Comparison of ENCODE assay signal across 2 cellular contexts in genomic region chr1:155324717-155325595, GRCh38.
TF ChIP-seq lines count a peak whose summit lies in the region.

No MANE protein-coding gene starts in this region.

TF ChIP-seq in HEK293T, 16 proteins besides CTCF, POLR2A, EP300 and RAD21:
- no peak for TF ChIP-seq LEF1 (IDR thresholded peaks at IDR 0.05; ENCODE audit: borderline replicate concordance)
- TF ChIP-seq L3MBTL2 (conservative IDR thresholded peaks at IDR 0.05) = peak; percentile 49; the same call in 1 of the 2 replicates
- TF ChIP-seq SUZ12 (IDR thresholded peaks at IDR 0.05) = no peak

TF ChIP-seq in GM12878, 131 proteins besides CTCF, POLR2A, EP300 and RAD21:
- TF ChIP-seq ZNF207 (IDR thresholded peaks at IDR 0.05; ENCODE audit: borderline replicate concordance) (no peak), TBL1XR1 (IDR thresholded peaks at IDR 0.05; ENCODE audit: low read depth, low read length) (no peak), EZH2 (IDR thresholded peaks at IDR 0.05; ENCODE audit: borderline replicate concordance, control insufficient read depth, low read depth, low read length) (no peak), PAX8 (IDR thresholded peaks at IDR 0.05) (no peak), NR2C1 (IDR thresholded peaks at IDR 0.05) (no peak), SUPT20H (IDR thresholded peaks at IDR 0.05; ENCODE audit: borderline replicate concordance, control insufficient read depth, low read depth, low read length) (no peak), SMC3 (IDR thresholded peaks at IDR 0.05; ENCODE audit: borderline replicate concordance, low read length) (no peak; the same call in 1 of the 2 replicates), CEBPZ (IDR thresholded peaks at IDR 0.05; ENCODE audit: low read depth, low read length) (no peak), ZNF622 (IDR thresholded peaks at IDR 0.05) (no peak), HSF1 (IDR thresholded peaks at IDR 0.05; ENCODE audit: low read depth, low read length) (no peak), E2F8 (IDR thresholded peaks at IDR 0.05; ENCODE audit: low read depth, partially characterized antibody) (no peak), ZZZ3 (IDR thresholded peaks at IDR 0.05; ENCODE audit: control insufficient read depth, insufficient read length, low read depth) (no peak), E4F1 (IDR thresholded peaks at IDR 0.05; ENCODE audit: borderline replicate concordance, partially characterized antibody) (no peak), IRF4 (IDR thresholded peaks at IDR 0.05; ENCODE audit: low read depth, low read length) (no peak), BMI1 (IDR thresholded peaks at IDR 0.05; ENCODE audit: borderline replicate concordance) (no peak), CHD1 (IDR thresholded peaks at IDR 0.05; ENCODE audit: low read depth, low read length) (no peak), SPI1 (IDR thresholded peaks at IDR 0.05; ENCODE audit: borderline replicate concordance, insufficient read depth, low read depth, low read length) (no peak), PRDM15 (CRISPR knock-in tag; IDR thresholded peaks at IDR 0.05) (no peak), EED (IDR thresholded peaks at IDR 0.05; ENCODE audit: low read depth) (peak; percentile 30; the same call in 1 of the 2 replicates), SMAD5 (IDR thresholded peaks at IDR 0.05; ENCODE audit: low read depth) (no peak), ZNF24 (IDR thresholded peaks at IDR 0.05) (no peak), SMARCA5 (IDR thresholded peaks at IDR 0.05) (0 out of 2 replicates have a peak, but pooled peaks have one; percentile 24), IRF5 (IDR thresholded peaks at IDR 0.05; ENCODE audit: borderline replicate concordance) (no peak), SIN3A (IDR thresholded peaks at IDR 0.05; ENCODE audit: low read depth, low read length) (no peak), HDGF (IDR thresholded peaks at IDR 0.05) (no peak), BCL11A (IDR thresholded peaks at IDR 0.05; ENCODE audit: low read depth, low read length) (no peak), CBX3 (IDR thresholded peaks at IDR 0.05; ENCODE audit: borderline replicate concordance, low read depth) (no peak), IKZF1 (conservative IDR thresholded peaks at IDR 0.05) (peak; percentile 10; the same call in 1 of the 2 replicates), IKZF2 (IDR thresholded peaks at IDR 0.05) (0 out of 4 replicates have a peak, but pooled peaks of 1 of the 2 experiments have one; percentile 8), FOS (IDR thresholded peaks at IDR 0.05; ENCODE audit: borderline replicate concordance, extremely low read depth, insufficient read length) (no peak), ETV6 (conservative IDR thresholded peaks at IDR 0.05 in 1 of 2, IDR thresholded peaks at IDR 0.05 in 1 of 2; ENCODE audit: borderline replicate concordance in 1 of 2, low read depth in 1 of 2) (no peak), STAT3 (IDR thresholded peaks at IDR 0.05; ENCODE audit: low read depth, low read length) (no peak), PKNOX1 (IDR thresholded peaks at IDR 0.05) (no peak), GATAD2B (conservative IDR thresholded peaks at IDR 0.05; ENCODE audit: low read depth) (0 out of 2 replicates have a peak, but pooled peaks have one; percentile 21)
